8 cellular contexts compared by ENCODE assay signal in genomic region chr19:15332311-15332996, GRCh38. TPM values are rescaled to one million over a fixed set of nuclear protein-coding genes. Genes with fewer than 3 reads are reported as not detected.
DNase-seq lines count a peak whose midpoint lies in the region; ATAC-seq and TF ChIP-seq lines count a peak whose summit lies in the region.

Gene BRD4 (minus strand): TSS chr19:15332539. CDS start chr19:15273099, 59,440 bp downstream.

- peak within 1 kb of the TSS; percentile 99 for H3K4me3 Mint-ChIP-seq in neural progenitor cell

- H3K36me3 ChIP-seq in neural progenitor cell: no peaks in the 10 kb centered on the region
- no peaks in the 10 kb centered on the region for H3K36me3 ChIP-seq in subcutaneous abdominal adipose tissue (ENCODE audit: control insufficient read depth in 5 of 5, insufficient read depth in 5 of 5, low read length in 5 of 5)

- H3K9ac ChIP-seq in neural progenitor cell (peak within 1 kb of the TSS; percentile 88), subcutaneous abdominal adipose tissue (ENCODE audit: low read length in 5 of 5) (peak within 1 kb of the TSS in 4 of 5 donors; percentile 77 to 98 (median 94))

- POLR2A ChIA-PET in RWPE1 (lab: Yijun Ruan, JAX; ENCODE audit: low non-redundant PET): interaction anchor here (1.0 kb wide), 1 partner anchor 16 kb away, joined by 5 read pairs; no protein-coding TSS in a partner anchor

- H3K4me1 ChIP-seq in foreskin keratinocyte: peaks cover 9% of the 10 kb centered on the region
- peaks cover 3% of the 10 kb centered on the region for H3K4me1 ChIP-seq in neural progenitor cell
- H3K4me1 ChIP-seq in subcutaneous abdominal adipose tissue (ENCODE audit: control insufficient read depth in 5 of 5, insufficient read depth in 5 of 5, low read length in 5 of 5): peaks cover 7 to 45% (median 41%) of the 10 kb centered on the region in 5 donors

- TF ChIP-seq CTCF in HL-60 (IDR thresholded peaks at IDR 0.05; ENCODE audit: insufficient read depth, low read length): no peak
- TF ChIP-seq CTCF in RWPE1 (conservative IDR thresholded peaks at IDR 0.05; ENCODE audit: low read depth): no peak
- no peak for TF ChIP-seq CTCF in foreskin keratinocyte (conservative IDR thresholded peaks at IDR 0.05)
- no peak for TF ChIP-seq CTCF in neural progenitor cell (IDR thresholded peaks at IDR 0.05)

- peaks cover 6% of the 10 kb centered on the region for H3K27me3 Mint-ChIP-seq in neural progenitor cell (ENCODE audit: insufficient read depth, low read depth)

- peak within 1 kb of the TSS; percentile 99 for H3K27ac Mint-ChIP-seq in neural progenitor cell

- H3K27me3 ChIP-seq in HL-60 (ENCODE audit: insufficient read depth, poor library complexity, severe bottlenecking) (no peaks in the 10 kb centered on the region), foreskin keratinocyte (no peaks in the 10 kb centered on the region), neural progenitor cell (no peaks in the 10 kb centered on the region), subcutaneous abdominal adipose tissue (ENCODE audit: control insufficient read depth in 5 of 5, insufficient read depth in 4 of 5, low read length in 5 of 5) (no peaks in the 10 kb centered on the region)

- H3K9me3 Mint-ChIP-seq in neural progenitor cell: no peaks in the 10 kb centered on the region

- H3K9me3 ChIP-seq in neural progenitor cell (ENCODE audit: low read depth) (no peaks in the 10 kb centered on the region), subcutaneous abdominal adipose tissue (ENCODE audit: control insufficient read depth in 5 of 5, low read length in 5 of 5) (no peaks in the 10 kb centered on the region)

- peak; percentile 64 for TF ChIP-seq POLR2A in GM19099 (IDR thresholded peaks at IDR 0.05; ENCODE audit: extremely low read depth, insufficient read length, low read depth)

- H3K27ac ChIP-seq in HL-60 (replicated peaks) (peak within 1 kb of the TSS; percentile 84), RWPE1 (peak within 1 kb of the TSS; percentile 97), foreskin keratinocyte (peak within 1 kb of the TSS; percentile 90), neural progenitor cell (peak within 1 kb of the TSS; percentile 97), subcutaneous abdominal adipose tissue (ENCODE audit: low read depth, low read length) (peak within 1 kb of the TSS; percentile 94)

- H4K20me1 ChIP-seq in neural progenitor cell (ENCODE audit: low read depth): peaks cover 41% of the 10 kb centered on the region

- no peaks in the 10 kb centered on the region for H3F3A ChIP-seq in neural progenitor cell (ENCODE audit: low read depth)

- H3K4me2 ChIP-seq in neural progenitor cell: peak within 1 kb of the TSS; percentile 91

- CTCF ChIA-PET in RWPE1 (lab: Yijun Ruan, JAX): no interaction called here

- ATAC-seq in foreskin keratinocyte: peak; percentile 61

- DNase-seq in AML-193 (lab: John Stamatoyannopoulos, UW) (peak; percentile 14 to 24), HL-60 (ENCODE audit: low read depth in 1 of 2, low spot score in 1 of 2) (peak in 1 of 2 experiments; percentile 55), RWPE1 (ENCODE audit: low spot score) (peak; percentile 92), foreskin keratinocyte (no peak), neural progenitor cell (ENCODE audit: low spot score) (peak; percentile 90)
- DNase-seq in activated effector memory CD4-positive, alpha-beta T cell treated with anti-CD3 and anti-CD28 coated beads, Interleukin-2, amount 50 U/mL, for 16 hours: peak; percentile 92

- H3K79me2 ChIP-seq in neural progenitor cell (ENCODE audit: low read depth): peaks cover 61% of the 10 kb centered on the region

- peak within 1 kb of the TSS; percentile 70 for H2AFZ ChIP-seq in neural progenitor cell (replicated peaks)

- peaks cover 39% of the 10 kb centered on the region for H3K4me1 Mint-ChIP-seq in neural progenitor cell

- peaks cover 15% of the 10 kb centered on the region for H3K36me3 Mint-ChIP-seq in neural progenitor cell

- H3K4me3 ChIP-seq in HL-60 (replicated peaks; ENCODE audit: insufficient read depth, low read length) (peak within 1 kb of the TSS; percentile 96), neural progenitor cell (peak within 1 kb of the TSS; percentile 94), subcutaneous abdominal adipose tissue (ENCODE audit: low read depth in 1 of 5, low read length in 5 of 5) (peak within 1 kb of the TSS; percentile 86 to 94 (median 90))

RNA-seq across cellular contexts. Expression of gene BRD4, which starts in this region (rescaled TPM):
- 27.3 and 27.8 TPM in 2 replicates for total RNA-seq in foreskin keratinocyte
- polyA plus RNA-seq in foreskin keratinocyte: 11.5 and 13.5 TPM in 2 replicates
- total RNA-seq in neural progenitor cell (ENCODE audit: low replicate concordance): 14.5 and 20.9 TPM in 2 replicates

Comparison
In these comparisons a context has a peak if more than half of its experiments do, and no peak if none do; other contexts are left out.
1. DNase-seq: peak in AML-193 (2 of 2), RWPE1 (single experiment), activated effector memory CD4-positive, alpha-beta T cell treated with anti-CD3 and anti-CD28 coated beads, Interleukin-2, amount 50 U/mL, for 16 hours (single experiment) and neural progenitor cell (single experiment); none in foreskin keratinocyte (0 of 2).
2. Peak in every context shown above with its lines, with median percentiles within 50 percentile points of each other: H3K27ac ChIP-seq and H3K4me3 ChIP-seq.